In genomic region chr17:13131211-13131610, GRCh38 we compare ENCODE assay signal across 9 cellular contexts.
"Had no signal": no experiment of that assay in that cellular context is flagged by ENCODE, and none has a peak within 500 bp of the region (broad histone marks: within the 10 kb centered on the region; RNA-seq: fewer than 3 reads in every experiment).

No MANE protein-coding gene starts in this region.

- H3K4me1 Mint-ChIP-seq: GM23338 had no signal

- H3K27ac Mint-ChIP-seq: GM23338, H9, HFFc6 had no signal

- H3K27ac ChIP-seq: GM23248 had no signal

- H3K4me2 ChIP-seq: GM23338 had no signal

- H3K36me3 ChIP-seq: HAP-1 had no signal

- H3K9me3 ChIP-seq: HAP-1 had no signal

- H3K4me1 ChIP-seq: HAP-1 had no signal

- H3K9ac ChIP-seq: GM23248 had no signal

- ATAC-seq: GM23338, HCT116 had no signal

- H2AFZ ChIP-seq: GM23248, GM23338 had no signal

- H3K9me3 Mint-ChIP-seq: GM23338, H9, HFFc6 had no signal

- H3K4me3 ChIP-seq: GM23248, GM23338, HAP-1 had no signal

- H3K4me3 Mint-ChIP-seq: GM23338, H9, HFFc6 had no signal

- DNase-seq: GM23248, GOT3, H7, H9, HCEC 1CT, HFFc6 had no signal
